8 cellular contexts compared by ENCODE assay signal in the genomic region with DNA sequence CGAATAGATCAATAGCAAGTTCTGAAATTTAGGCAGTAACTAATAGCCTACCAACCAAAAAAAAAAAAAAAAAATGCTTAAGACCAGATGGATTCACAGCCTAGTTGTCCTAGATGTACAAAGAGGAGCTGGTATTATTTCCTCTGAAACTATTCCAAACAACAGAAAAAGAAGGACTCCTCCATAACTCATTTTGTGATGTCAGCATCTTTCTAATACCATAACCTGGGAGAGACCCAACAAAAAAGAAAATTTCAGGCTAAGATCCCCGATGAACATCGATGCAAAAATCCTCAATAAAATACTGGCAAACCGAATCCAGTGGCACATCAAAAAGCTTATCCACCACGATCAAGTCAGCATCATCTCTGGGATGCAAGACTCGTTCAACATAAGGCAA.
"Had no signal": no experiment of that assay in that cellular context is flagged by ENCODE, and none has a peak within 500 bp of the region (broad histone marks: within the 10 kb centered on the region; RNA-seq: fewer than 3 reads in every experiment).

No MANE protein-coding gene starts in this region.

- ATAC-seq: HCT116 had no signal

- H3K9me3 ChIP-seq: HAP-1 had no signal

- H3K4me3 ChIP-seq: GM23248, HAP-1 had no signal

- H3K4me1 ChIP-seq: HAP-1 had no signal

- H3K9ac ChIP-seq: GM23248 had no signal

- H3K27ac ChIP-seq: GM23248, HL-60 had no signal

- H2AFZ ChIP-seq: GM23248 had no signal

- DNase-seq: GM23248, GOT3, H7, HFFc6, KG1 had no signal

- H3K36me3 ChIP-seq: HAP-1 had no signal
